Comparison of ENCODE assay signal across 15 cellular contexts in the genomic region with DNA sequence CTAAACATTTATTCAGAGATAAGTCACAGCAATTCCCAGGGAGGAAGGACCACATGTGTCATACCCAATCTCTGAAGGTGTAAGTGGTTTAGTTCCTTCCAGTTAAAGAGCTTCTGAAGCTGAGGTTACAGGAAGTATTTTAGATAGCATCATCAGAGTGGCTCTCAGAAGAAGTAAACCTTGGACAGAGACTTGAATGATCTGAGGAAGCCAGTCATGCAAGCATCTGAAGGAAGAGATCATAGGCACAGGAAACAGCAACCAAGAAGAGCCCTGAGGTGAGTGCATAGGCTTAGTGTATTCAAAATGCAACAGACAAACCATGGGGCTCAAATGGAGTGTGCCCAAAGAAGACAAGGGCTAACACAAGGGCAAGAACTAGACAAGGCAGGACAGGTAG.
DNase-seq lines count a peak whose midpoint lies in the region; ATAC-seq and TF ChIP-seq lines count a peak whose summit lies in the region.
"Had no signal": no experiment of that assay in that cellular context is flagged by ENCODE, and none has a peak within 500 bp of the region (broad histone marks: within the 10 kb centered on the region; RNA-seq: fewer than 3 reads in every experiment).

No MANE protein-coding gene starts in this region.

- no peak for ATAC-seq in activated T-cell treated with anti-CD3 and anti-CD28 coated beads, Interleukin-2, amount 50 U/mL, for 4 hours
- peak; percentile 98 for ATAC-seq in DND-41 (ENCODE audit: insufficient read depth, low read depth)
- ATAC-seq in naive thymus-derived CD4-positive, alpha-beta T cell: peak; percentile 78
- ATAC-seq: K562 had no signal

- H3K9me3 Mint-ChIP-seq in activated T-cell treated with anti-CD3 and anti-CD28 coated beads, Interleukin-2, amount 50 U/mL, for 24 hours: no peaks in the 10 kb centered on the region
- no peaks in the 10 kb centered on the region for H3K9me3 Mint-ChIP-seq in activated T-cell treated with anti-CD3 and anti-CD28 coated beads, Interleukin-2, amount 50 U/mL, for 4 hours
- H3K9me3 Mint-ChIP-seq in T-helper 1 cell treated with Interleukin-12 subunit alpha and Interleukin-12 subunit beta and Interleukin-4 antibody, amounts not matched to agents 30 μg/mL and 1 μg/mL, for 36 hours: no peaks in the 10 kb centered on the region
- H3K9me3 Mint-ChIP-seq in naive thymus-derived CD4-positive, alpha-beta T cell: peaks cover 0 to 2% (median 0%) of the 10 kb centered on the region in 11 donors
- H3K9me3 Mint-ChIP-seq: HFFc6 had no signal

- H3K9ac ChIP-seq in DND-41 (ENCODE audit: low read depth, low read length): no peak overlapping the region

- no peaks in the 10 kb centered on the region for H3K27me3 ChIP-seq in DND-41 (ENCODE audit: insufficient read depth, low read length, poor library complexity)
- no peaks in the 10 kb centered on the region for H3K27me3 ChIP-seq in naive thymus-derived CD4-positive, alpha-beta T cell (ENCODE audit: control insufficient read depth in 2 of 2, insufficient read depth in 2 of 2, low read length in 2 of 2)
- no peaks in the 10 kb centered on the region for H3K27me3 ChIP-seq in Peyer's patch

- no peaks in the 10 kb centered on the region for H4K20me1 ChIP-seq in DND-41 (ENCODE audit: insufficient read depth, low read length)

- H3K36me3 Mint-ChIP-seq in activated T-cell treated with anti-CD3 and anti-CD28 coated beads, Interleukin-2, amount 50 U/mL, for 24 hours (ENCODE audit: low read depth): peaks cover 13% of the 10 kb centered on the region
- peaks cover 38% of the 10 kb centered on the region for H3K36me3 Mint-ChIP-seq in activated T-cell treated with anti-CD3 and anti-CD28 coated beads, Interleukin-2, amount 50 U/mL, for 4 hours (ENCODE audit: insufficient read depth)
- no peaks in the 10 kb centered on the region for H3K36me3 Mint-ChIP-seq in T-helper 1 cell treated with Interleukin-12 subunit alpha and Interleukin-12 subunit beta and Interleukin-4 antibody, amounts not matched to agents 30 μg/mL and 1 μg/mL, for 36 hours (ENCODE audit: low read depth)
- peaks cover 5 to 66% (median 15%) of the 10 kb centered on the region in 5 donors for H3K36me3 Mint-ChIP-seq in naive thymus-derived CD4-positive, alpha-beta T cell

- no peak for TF ChIP-seq CTCF in DND-41 (IDR thresholded peaks at IDR 0.05; ENCODE audit: borderline replicate concordance, extremely low read depth, low read length, poor library complexity, severe bottlenecking)
- TF ChIP-seq CTCF in Peyer's patch (IDR thresholded peaks at IDR 0.05): no peak

- POLR2A ChIA-PET in naive thymus-derived CD4-positive, alpha-beta T cell (lab: Charles Lee): interaction anchor here (0.7 kb wide), 1 partner anchor 1442 kb away, joined by 3 read pairs; a partner anchor contains a TSS

- H3K4me3 Mint-ChIP-seq in activated T-cell treated with anti-CD3 and anti-CD28 coated beads, Interleukin-2, amount 50 U/mL, for 24 hours: no peak overlapping the region
- H3K4me3 Mint-ChIP-seq in activated T-cell treated with anti-CD3 and anti-CD28 coated beads, Interleukin-2, amount 50 U/mL, for 4 hours: no peak overlapping the region
- H3K4me3 Mint-ChIP-seq in T-helper 1 cell treated with Interleukin-12 subunit alpha and Interleukin-12 subunit beta and Interleukin-4 antibody, amounts not matched to agents 30 μg/mL and 1 μg/mL, for 36 hours: no peak overlapping the region
- H3K4me3 Mint-ChIP-seq in naive thymus-derived CD4-positive, alpha-beta T cell: peak overlapping the region in 1 of 10 donors; percentile 11
- H3K4me3 Mint-ChIP-seq: CD14-positive monocyte, HFFc6 had no signal

- H3K27ac Mint-ChIP-seq in activated T-cell treated with anti-CD3 and anti-CD28 coated beads, Interleukin-2, amount 50 U/mL, for 24 hours: peak overlapping the region; percentile 0
- peak overlapping the region; percentile 6 for H3K27ac Mint-ChIP-seq in T-helper 1 cell treated with Interleukin-12 subunit alpha and Interleukin-12 subunit beta and Interleukin-4 antibody, amounts not matched to agents 30 μg/mL and 1 μg/mL, for 36 hours
- H3K27ac Mint-ChIP-seq in naive thymus-derived CD4-positive, alpha-beta T cell: peak overlapping the region in 4 of 9 donors; percentile 0 to 32 (median 17)
- H3K27ac Mint-ChIP-seq: CD14-positive monocyte, HFFc6 had no signal

- intact Hi-C loops in naive thymus-derived CD4-positive, alpha-beta T cell (cut with micrococcal nuclease): no loop called here

- no peak for TF ChIP-seq POLR2A in Peyer's patch (IDR thresholded peaks at IDR 0.05)

- no peak overlapping the region for H3K4me2 ChIP-seq in DND-41 (ENCODE audit: insufficient read depth, low read length)

- H3K4me3 ChIP-seq in DND-41 (ENCODE audit: low read depth in 1 of 2, low read length in 2 of 2) (no peak overlapping the region), Peyer's patch (no peak overlapping the region)
- no peak overlapping the region for H3K4me3 ChIP-seq in naive thymus-derived CD4-positive, alpha-beta T cell (ENCODE audit: low read length)
- H3K4me3 ChIP-seq: K562 had no signal

- peaks cover 14% of the 10 kb centered on the region for H3K4me1 Mint-ChIP-seq in activated T-cell treated with anti-CD3 and anti-CD28 coated beads, Interleukin-2, amount 50 U/mL, for 24 hours (ENCODE audit: low read depth)
- H3K4me1 Mint-ChIP-seq in activated T-cell treated with anti-CD3 and anti-CD28 coated beads, Interleukin-2, amount 50 U/mL, for 4 hours (ENCODE audit: low read depth): peaks cover 12% of the 10 kb centered on the region
- peaks cover 8% of the 10 kb centered on the region for H3K4me1 Mint-ChIP-seq in T-helper 1 cell treated with Interleukin-12 subunit alpha and Interleukin-12 subunit beta and Interleukin-4 antibody, amounts not matched to agents 30 μg/mL and 1 μg/mL, for 36 hours (ENCODE audit: low read depth)
- H3K4me1 Mint-ChIP-seq in naive thymus-derived CD4-positive, alpha-beta T cell: peaks cover 9 to 22% (median 16%) of the 10 kb centered on the region in 7 donors
- H3K4me1 Mint-ChIP-seq: CD14-positive monocyte had no signal

- H3K9me3 ChIP-seq in DND-41 (ENCODE audit: insufficient read depth, low read length, severe bottlenecking): no peaks in the 10 kb centered on the region
- no peaks in the 10 kb centered on the region for H3K9me3 ChIP-seq in naive thymus-derived CD4-positive, alpha-beta T cell (ENCODE audit: control insufficient read depth in 2 of 3, low read length in 3 of 3)
- no peaks in the 10 kb centered on the region for H3K9me3 ChIP-seq in Peyer's patch

- no peaks in the 10 kb centered on the region for H3K79me2 ChIP-seq in DND-41 (ENCODE audit: insufficient read depth, low read length)

- no peak overlapping the region for H2AFZ ChIP-seq in DND-41 (ENCODE audit: low read depth, low read length)

- no peak overlapping the region for H3K27ac ChIP-seq in DND-41 (ENCODE audit: low read length)
- no peak overlapping the region for H3K27ac ChIP-seq in naive thymus-derived CD4-positive, alpha-beta T cell (ENCODE audit: low read depth, low read length)
- no peak overlapping the region for H3K27ac ChIP-seq in Peyer's patch

- no peaks in the 10 kb centered on the region for H3K36me3 ChIP-seq in DND-41 (ENCODE audit: insufficient read depth, low read length)
- no peaks in the 10 kb centered on the region for H3K36me3 ChIP-seq in naive thymus-derived CD4-positive, alpha-beta T cell (ENCODE audit: control insufficient read depth in 2 of 3, insufficient read depth in 3 of 3, low read length in 3 of 3)
- H3K36me3 ChIP-seq in Peyer's patch: no peaks in the 10 kb centered on the region

- H3K27me3 Mint-ChIP-seq in activated T-cell treated with anti-CD3 and anti-CD28 coated beads, Interleukin-2, amount 50 U/mL, for 24 hours: no peaks in the 10 kb centered on the region
- H3K27me3 Mint-ChIP-seq in activated T-cell treated with anti-CD3 and anti-CD28 coated beads, Interleukin-2, amount 50 U/mL, for 4 hours (ENCODE audit: low read depth): no peaks in the 10 kb centered on the region
- H3K27me3 Mint-ChIP-seq in T-helper 1 cell treated with Interleukin-12 subunit alpha and Interleukin-12 subunit beta and Interleukin-4 antibody, amounts not matched to agents 30 μg/mL and 1 μg/mL, for 36 hours (ENCODE audit: low read depth): no peaks in the 10 kb centered on the region
- H3K27me3 Mint-ChIP-seq in naive thymus-derived CD4-positive, alpha-beta T cell: no peaks in the 10 kb centered on the region

- CTCF ChIA-PET in naive thymus-derived CD4-positive, alpha-beta T cell (lab: Charles Lee): no interaction called here

- H3K4me1 ChIP-seq in DND-41 (ENCODE audit: insufficient read depth, low read length) (peaks cover 7% of the 10 kb centered on the region; the same call in 1 of the 2 replicates), Peyer's patch (no peaks in the 10 kb centered on the region)
- H3K4me1 ChIP-seq in naive thymus-derived CD4-positive, alpha-beta T cell (ENCODE audit: control insufficient read depth in 2 of 2, insufficient read depth in 2 of 2, low read length in 2 of 2): peaks cover 0 to 10% of the 10 kb centered on the region in 2 donors

- DNase-seq in activated T-cell treated with anti-CD3 and anti-CD28 coated beads, Interleukin-2, amount 50 U/mL, for 24 hours: no peak
- DNase-seq in activated T-cell treated with anti-CD3 and anti-CD28 coated beads, Interleukin-2, amount 50 U/mL, for 4 hours: no peak
- DNase-seq in DND-41 (peak; percentile 35), KG1 (lab: John Stamatoyannopoulos, UW) (no peak), Peyer's patch (no peak)
- peak in 7 of 9 donors; percentile 10 to 62 (median 43) for DNase-seq in naive thymus-derived CD4-positive, alpha-beta T cell
- DNase-seq: Calu3, GF-D8, HFFc6, NCI-H1048, NCI-H2107, NCI-H69 had no signal

Comparison
In these comparisons a context has a peak if more than half of its experiments do, and no peak if none do; other contexts are left out.
1. DNase-seq: peak in DND-41 (single experiment) and naive thymus-derived CD4-positive, alpha-beta T cell (7 of 9); none in activated T-cell treated with anti-CD3 and anti-CD28 coated beads, Interleukin-2, amount 50 U/mL, for 24 hours (single experiment), activated T-cell treated with anti-CD3 and anti-CD28 coated beads, Interleukin-2, amount 50 U/mL, for 4 hours (single experiment), KG1 (single experiment) and Peyer's patch (0 of 3).
2. ATAC-seq: peak in DND-41 (single experiment) and naive thymus-derived CD4-positive, alpha-beta T cell (single experiment); none in activated T-cell treated with anti-CD3 and anti-CD28 coated beads, Interleukin-2, amount 50 U/mL, for 4 hours (0 of 2).